ENCODE assay signal across 19 cellular contexts in the genomic region with DNA sequence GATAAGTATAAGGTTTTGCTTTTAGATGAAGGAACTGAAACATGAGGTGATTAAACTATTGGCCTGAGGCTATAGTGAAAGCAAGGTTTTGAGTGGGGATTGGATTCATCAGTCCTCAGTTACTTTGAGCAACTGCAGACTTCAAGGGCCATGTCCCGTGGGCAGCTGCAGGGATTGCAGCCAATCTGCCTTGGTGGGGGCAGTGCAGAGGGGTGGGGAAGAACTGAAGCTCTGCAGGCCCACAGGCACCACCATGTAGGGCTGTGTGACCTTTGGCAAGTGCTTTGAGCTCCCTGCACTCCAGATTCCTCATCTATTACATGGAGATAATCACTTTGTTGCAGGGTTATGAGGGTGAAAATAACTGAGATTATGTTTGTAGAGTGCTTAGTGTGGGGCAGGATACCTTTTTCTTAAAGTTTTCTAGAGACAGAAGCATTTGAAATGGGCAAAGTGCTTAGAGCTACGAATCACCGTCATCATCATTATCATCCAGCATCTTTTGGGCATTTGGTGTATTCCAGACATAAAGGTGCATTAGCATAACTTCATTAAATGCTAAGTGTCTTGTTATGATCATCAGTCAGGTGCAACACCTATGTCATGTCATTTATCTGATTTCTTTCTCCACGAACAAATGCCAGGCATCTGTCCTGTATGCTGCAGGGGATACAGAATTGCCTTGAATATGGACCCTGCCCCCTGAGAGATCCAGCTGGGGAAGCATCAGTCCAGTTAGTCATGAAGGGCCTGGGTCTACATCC.
DNase-seq lines count a peak whose midpoint lies in the region; ATAC-seq and TF ChIP-seq lines count a peak whose summit lies in the region.
"Had no signal": no experiment of that assay in that cellular context is flagged by ENCODE, and none has a peak within 500 bp of the region (broad histone marks: within the 10 kb centered on the region; RNA-seq: fewer than 3 reads in every experiment).

No MANE protein-coding gene starts in this region.

- no peak overlapping the region for H3K4me3 ChIP-seq in SK-N-SH (ENCODE audit: low read depth in 2 of 2, low read length in 1 of 2)
- H3K4me3 ChIP-seq: HAP-1 had no signal

- DNase-seq in SK-N-SH (peak; percentile 57), NCI-H226 (peak; percentile 26), left ventricle myocardium superior (no peak), type B pancreatic cell (ENCODE audit: extremely low spot score, unreplicated experiment) (no peak), SHP77 treated with DMSO at 0.1 percent for 48 hours (lab: John Stamatoyannopoulos, UW) (no peak), GF-D8 (lab: John Stamatoyannopoulos, UW) (no peak), NCI-H2171 treated with DMSO at 0.1 percent for 48 hours (lab: John Stamatoyannopoulos, UW) (no peak)
- DNase-seq: CD4-positive, CD25-positive, alpha-beta regulatory T cell; Karpas-422; NCI-H1436 treated with DMSO at 0.1 percent for 48 hours; NCI-H2029; NCI-H82; PC-3; T-cell had no signal

- no peak overlapping the region for H3K4me3 Mint-ChIP-seq in type B pancreatic cell
- H3K4me3 Mint-ChIP-seq: B cell; CD4-positive, CD25-positive, alpha-beta regulatory T cell; IgD-negative memory B cell; T-cell had no signal

- peaks cover 7% of the 10 kb centered on the region; the same call in 1 of the 2 replicates for H3K27me3 ChIP-seq in SK-N-SH (ENCODE audit: insufficient read depth)

- no peaks in the 10 kb centered on the region for H3K36me3 ChIP-seq in SK-N-SH (replicated peaks in 1 of 2; ENCODE audit: control insufficient read depth in 1 of 2, insufficient read depth in 2 of 2, low read length in 1 of 2)
- H3K36me3 ChIP-seq: HAP-1 had no signal

- no peak for TF ChIP-seq CTCF in SK-N-SH (IDR thresholded peaks at IDR 0.05)
- TF ChIP-seq CTCF in type B pancreatic cell (conservative IDR thresholded peaks at IDR 0.05): no peak

- no peaks in the 10 kb centered on the region for H3F3A ChIP-seq in SK-N-SH (replicated peaks; ENCODE audit: insufficient read depth)

- H3K27ac Mint-ChIP-seq in type B pancreatic cell: peak overlapping the region; percentile 44
- H3K27ac Mint-ChIP-seq: B cell; CD4-positive, CD25-positive, alpha-beta regulatory T cell; IgD-negative memory B cell; T-cell had no signal

- no peak overlapping the region for H2AFZ ChIP-seq in SK-N-SH (ENCODE audit: low read depth)

- TF ChIP-seq RAD21 in SK-N-SH (IDR thresholded peaks at IDR 0.05; ENCODE audit: low read length): no peak

- H3K27ac ChIP-seq in SK-N-SH (ENCODE audit: low read depth in 2 of 2, low read length in 1 of 2): peak overlapping the region in 1 of 2 experiments; percentile 55; a peak in 2 of 4 replicates
- H3K27ac ChIP-seq: RWPE1 had no signal

- CTCF ChIA-PET in SK-N-SH (lab: Yijun Ruan, JAX): interaction anchor here (0.9 to 4.9 kb wide), 3 partner anchors 19 to 1306 kb away, joined by 3 to 27 read pairs (median 8); a partner anchor contains a TSS

- TF ChIP-seq EP300 in SK-N-SH (IDR thresholded peaks at IDR 0.05; ENCODE audit: borderline replicate concordance in 1 of 2, low read depth in 1 of 2, low read length in 1 of 2): no peak; a peak in 1 of 4 replicates

- no peaks in the 10 kb centered on the region for H3K79me2 ChIP-seq in SK-N-SH (ENCODE audit: insufficient read depth)

- peaks cover 56% of the 10 kb centered on the region for H3K4me1 Mint-ChIP-seq in type B pancreatic cell (ENCODE audit: unreplicated experiment)
- H3K4me1 Mint-ChIP-seq: B cell; CD4-positive, CD25-positive, alpha-beta regulatory T cell; IgD-negative memory B cell; T-cell had no signal

- no peaks in the 10 kb centered on the region for H3K36me3 Mint-ChIP-seq in type B pancreatic cell
- H3K36me3 Mint-ChIP-seq: CD4-positive, CD25-positive, alpha-beta regulatory T cell; T-cell had no signal

- peaks cover 3% of the 10 kb centered on the region for H3K9me3 Mint-ChIP-seq in type B pancreatic cell

- no peak overlapping the region for H3K9ac ChIP-seq in SK-N-SH

- peaks cover 0 to 21% of the 10 kb centered on the region in 2 experiments; a peak in 2 of 4 replicates for H3K4me1 ChIP-seq in SK-N-SH (ENCODE audit: control insufficient read depth in 1 of 2, insufficient read depth in 2 of 2, low read depth in 1 of 2, low read length in 1 of 2)
- H3K4me1 ChIP-seq: HAP-1 had no signal

- no peaks in the 10 kb centered on the region for H3K27me3 Mint-ChIP-seq in type B pancreatic cell
- H3K27me3 Mint-ChIP-seq: CD4-positive, CD25-positive, alpha-beta regulatory T cell had no signal

- intact Hi-C loops in left ventricle myocardium superior (cut with micrococcal nuclease): no loop called here

- H3K9me3 ChIP-seq in SK-N-SH: no peaks in the 10 kb centered on the region
- H3K9me3 ChIP-seq: HAP-1 had no signal

- no peak overlapping the region for H3K4me2 ChIP-seq in SK-N-SH

- ATAC-seq in SK-N-SH treated with all-trans-retinoic acid at 6 μM for 48 hours (no peak; the same call in 2 of the 3 replicates), left ventricle myocardium superior (peak; percentile 87)
- ATAC-seq: PC-3, T-cell had no signal

- no peaks in the 10 kb centered on the region for H3K9me2 ChIP-seq in SK-N-SH

- H4K20me1 ChIP-seq in SK-N-SH (ENCODE audit: insufficient read depth): no peaks in the 10 kb centered on the region

- WGBS in SK-N-SH (ENCODE audit: low lambda C conversion rate): 9% methylated on average over 4 of the region's 4 CpGs

- POLR2A ChIA-PET in SK-N-SH (lab: Yijun Ruan, JAX): no interaction called here

TF ChIP-seq in SK-N-SH, 30 proteins besides CTCF, POLR2A, EP300 and RAD21:
- TF ChIP-seq GATA2 (CRISPR knock-in tag; IDR thresholded peaks at IDR 0.05) (peak; percentile 59), MEF2A (IDR thresholded peaks at IDR 0.05; ENCODE audit: borderline replicate concordance, low read depth) (no peak)

TF ChIP-seq in SK-N-SH treated with all-trans-retinoic acid at 6 μM for 48 hours, 23 proteins besides CTCF, POLR2A, EP300 and RAD21:
- TF ChIP-seq ZFP30 (CRISPR knock-in tag; IDR thresholded peaks at IDR 0.05) (no peak), ISL1 (CRISPR knock-in tag; IDR thresholded peaks at IDR 0.05) (no peak), OSR1 (CRISPR knock-in tag; IDR thresholded peaks at IDR 0.05) (no peak), PPARA (CRISPR knock-in tag; IDR thresholded peaks at IDR 0.05; ENCODE audit: borderline replicate concordance) (no peak), GLIS3 (CRISPR knock-in tag; IDR thresholded peaks at IDR 0.05) (no peak), ZNF8 (CRISPR knock-in tag; IDR thresholded peaks at IDR 0.05) (no peak), ZNF70 (CRISPR knock-in tag; IDR thresholded peaks at IDR 0.05) (no peak), SNAI2 (CRISPR knock-in tag; IDR thresholded peaks at IDR 0.05) (no peak), BACH2 (CRISPR knock-in tag; IDR thresholded peaks at IDR 0.05; ENCODE audit: borderline replicate concordance) (no peak)
- TF ChIP-seq, protein P1, sequence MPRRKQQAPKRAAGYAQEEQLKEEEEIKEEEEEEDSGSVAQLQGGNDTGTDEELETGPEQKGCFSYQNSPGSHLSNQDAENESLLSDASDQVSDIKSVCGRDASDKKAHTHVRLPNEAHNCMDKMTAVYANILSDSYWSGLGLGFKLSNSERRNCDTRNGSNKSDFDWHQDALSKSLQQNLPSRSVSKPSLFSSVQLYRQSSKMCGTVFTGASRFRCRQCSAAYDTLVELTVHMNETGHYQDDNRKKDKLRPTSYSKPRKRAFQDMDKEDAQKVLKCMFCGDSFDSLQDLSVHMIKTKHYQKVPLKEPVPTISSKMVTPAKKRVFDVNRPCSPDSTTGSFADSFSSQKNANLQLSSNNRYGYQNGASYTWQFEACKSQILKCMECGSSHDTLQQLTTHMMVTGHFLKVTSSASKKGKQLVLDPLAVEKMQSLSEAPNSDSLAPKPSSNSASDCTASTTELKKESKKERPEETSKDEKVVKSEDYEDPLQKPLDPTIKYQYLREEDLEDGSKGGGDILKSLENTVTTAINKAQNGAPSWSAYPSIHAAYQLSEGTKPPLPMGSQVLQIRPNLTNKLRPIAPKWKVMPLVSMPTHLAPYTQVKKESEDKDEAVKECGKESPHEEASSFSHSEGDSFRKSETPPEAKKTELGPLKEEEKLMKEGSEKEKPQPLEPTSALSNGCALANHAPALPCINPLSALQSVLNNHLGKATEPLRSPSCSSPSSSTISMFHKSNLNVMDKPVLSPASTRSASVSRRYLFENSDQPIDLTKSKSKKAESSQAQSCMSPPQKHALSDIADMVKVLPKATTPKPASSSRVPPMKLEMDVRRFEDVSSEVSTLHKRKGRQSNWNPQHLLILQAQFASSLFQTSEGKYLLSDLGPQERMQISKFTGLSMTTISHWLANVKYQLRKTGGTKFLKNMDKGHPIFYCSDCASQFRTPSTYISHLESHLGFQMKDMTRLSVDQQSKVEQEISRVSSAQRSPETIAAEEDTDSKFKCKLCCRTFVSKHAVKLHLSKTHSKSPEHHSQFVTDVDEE (CRISPR knock-in tag; IDR thresholded peaks at IDR 0.05): no peak
- TF ChIP-seq, protein P2, sequence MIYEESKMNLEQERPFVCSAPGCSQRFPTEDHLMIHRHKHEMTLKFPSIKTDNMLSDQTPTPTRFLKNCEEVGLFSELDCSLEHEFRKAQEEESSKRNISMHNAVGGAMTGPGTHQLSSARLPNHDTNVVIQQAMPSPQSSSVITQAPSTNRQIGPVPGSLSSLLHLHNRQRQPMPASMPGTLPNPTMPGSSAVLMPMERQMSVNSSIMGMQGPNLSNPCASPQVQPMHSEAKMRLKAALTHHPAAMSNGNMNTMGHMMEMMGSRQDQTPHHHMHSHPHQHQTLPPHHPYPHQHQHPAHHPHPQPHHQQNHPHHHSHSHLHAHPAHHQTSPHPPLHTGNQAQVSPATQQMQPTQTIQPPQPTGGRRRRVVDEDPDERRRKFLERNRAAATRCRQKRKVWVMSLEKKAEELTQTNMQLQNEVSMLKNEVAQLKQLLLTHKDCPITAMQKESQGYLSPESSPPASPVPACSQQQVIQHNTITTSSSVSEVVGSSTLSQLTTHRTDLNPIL (CRISPR knock-in tag; IDR thresholded peaks at IDR 0.05; ENCODE audit: low read depth): no peak
- TF ChIP-seq, protein P3, sequence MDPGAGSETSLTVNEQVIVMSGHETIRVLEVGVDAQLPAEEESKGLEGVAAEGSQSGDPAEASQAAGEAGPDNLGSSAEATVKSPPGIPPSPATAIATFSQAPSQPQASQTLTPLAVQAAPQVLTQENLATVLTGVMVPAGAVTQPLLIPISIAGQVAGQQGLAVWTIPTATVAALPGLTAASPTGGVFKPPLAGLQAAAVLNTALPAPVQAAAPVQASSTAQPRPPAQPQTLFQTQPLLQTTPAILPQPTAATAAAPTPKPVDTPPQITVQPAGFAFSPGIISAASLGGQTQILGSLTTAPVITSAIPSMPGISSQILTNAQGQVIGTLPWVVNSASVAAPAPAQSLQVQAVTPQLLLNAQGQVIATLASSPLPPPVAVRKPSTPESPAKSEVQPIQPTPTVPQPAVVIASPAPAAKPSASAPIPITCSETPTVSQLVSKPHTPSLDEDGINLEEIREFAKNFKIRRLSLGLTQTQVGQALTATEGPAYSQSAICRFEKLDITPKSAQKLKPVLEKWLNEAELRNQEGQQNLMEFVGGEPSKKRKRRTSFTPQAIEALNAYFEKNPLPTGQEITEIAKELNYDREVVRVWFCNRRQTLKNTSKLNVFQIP (CRISPR knock-in tag; IDR thresholded peaks at IDR 0.05; ENCODE audit: borderline replicate concordance, low read depth): no peak

Comparison
In these comparisons a context has a peak if more than half of its experiments do, and no peak if none do; other contexts are left out.
1. DNase-seq: peak in SK-N-SH (single experiment) and NCI-H226 (single experiment); none in left ventricle myocardium superior (single experiment), type B pancreatic cell (single experiment), SHP77 treated with DMSO at 0.1 percent for 48 hours (single experiment), GF-D8 (single experiment) and NCI-H2171 treated with DMSO at 0.1 percent for 48 hours (single experiment).